In the genomic region with DNA sequence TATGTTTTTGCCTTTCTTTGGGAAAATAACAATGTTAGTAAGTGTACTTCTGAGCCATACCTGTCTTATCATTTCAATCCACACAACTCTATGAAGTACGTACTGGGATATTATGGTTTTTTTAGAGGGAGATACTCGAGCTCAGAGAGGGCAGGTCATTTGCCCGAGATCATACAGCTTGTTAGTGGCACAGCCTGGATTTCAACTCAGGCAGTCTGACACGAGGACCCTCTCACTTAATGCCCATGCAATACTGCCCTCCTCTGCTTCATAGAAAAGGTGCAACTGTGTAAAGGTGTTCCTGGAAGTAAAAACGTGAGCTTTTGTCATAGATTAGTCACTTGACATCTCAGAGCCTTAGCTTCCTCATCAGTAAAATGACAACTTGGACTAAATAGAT, we compare ENCODE assay signal across 8 cellular contexts.
DNase-seq lines count a peak whose midpoint lies in the region; ATAC-seq and TF ChIP-seq lines count a peak whose summit lies in the region.

No MANE protein-coding gene starts in this region.

- H3K9me2 ChIP-seq in SK-N-SH = no peaks in the 10 kb centered on the region

- peaks cover 0 to 3% of the 10 kb centered on the region in 2 experiments; a peak in 1 of 4 replicates for H3K4me1 ChIP-seq in SK-N-SH (ENCODE audit: control insufficient read depth in 1 of 2, insufficient read depth in 2 of 2, low read depth in 1 of 2, low read length in 1 of 2)

- no peak overlapping the region for H3K4me2 ChIP-seq in SK-N-SH

- H3K9ac ChIP-seq in SK-N-SH = no peak overlapping the region

- no peaks in the 10 kb centered on the region for H3F3A ChIP-seq in SK-N-SH (replicated peaks; ENCODE audit: insufficient read depth)

- H3K79me2 ChIP-seq in SK-N-SH (ENCODE audit: insufficient read depth) = no peaks in the 10 kb centered on the region

- H3K27ac ChIP-seq in SK-N-SH (ENCODE audit: low read depth in 2 of 2, low read length in 1 of 2) = no peak overlapping the region

- 31% methylated on average over 5 of the region's 5 CpGs for WGBS in SK-N-SH (ENCODE audit: low lambda C conversion rate)

- POLR2A ChIA-PET in SK-N-SH (lab: Yijun Ruan, JAX) = no interaction called here

- TF ChIP-seq CTCF in SK-N-SH (IDR thresholded peaks at IDR 0.05) = peak; percentile 17; the same call in 1 of the 2 replicates

- H3K27me3 ChIP-seq in SK-N-SH (ENCODE audit: insufficient read depth) = peaks cover 41% of the 10 kb centered on the region

- H3K36me3 ChIP-seq in SK-N-SH (replicated peaks in 1 of 2; ENCODE audit: control insufficient read depth in 1 of 2, insufficient read depth in 2 of 2, low read length in 1 of 2) = no peaks in the 10 kb centered on the region

- no peaks in the 10 kb centered on the region for H4K20me1 ChIP-seq in SK-N-SH (ENCODE audit: insufficient read depth)

- H2AFZ ChIP-seq in SK-N-SH (ENCODE audit: low read depth) = no peak overlapping the region

- no peak for TF ChIP-seq EP300 in SK-N-SH (IDR thresholded peaks at IDR 0.05; ENCODE audit: borderline replicate concordance in 1 of 2, low read depth in 1 of 2, low read length in 1 of 2)

- CTCF ChIA-PET in SK-N-SH (lab: Yijun Ruan, JAX) = interaction anchor here (0.5 to 3.6 kb wide), 25 partner anchors 11 to 1471 kb away, joined by 3 to 26 read pairs (median 3); no protein-coding TSS in a partner anchor

- DNase-seq in NCI-H187 treated with DMSO at 0.1 percent for 48 hours (lab: John Stamatoyannopoulos, UW) (peak; percentile 10), NCI-H187 (lab: John Stamatoyannopoulos, UW) (no peak), KG1 (lab: John Stamatoyannopoulos, UW) (peak; percentile 15), SK-N-SH (peak; percentile 44), iPS-NIHi11 (ENCODE audit: low spot score) (peak; percentile 48), cortex of kidney (lab: John Stamatoyannopoulos, UW) (no peak)

- peak; percentile 69 for TF ChIP-seq RAD21 in SK-N-SH (IDR thresholded peaks at IDR 0.05; ENCODE audit: low read length)

- ATAC-seq in GM21619 (IDR thresholded peaks at IDR 0.05; ENCODE audit: unreplicated experiment) (peak; percentile 50), HG02588 (IDR thresholded peaks at IDR 0.05; ENCODE audit: unreplicated experiment) (no peak)

- H3K9me3 ChIP-seq in SK-N-SH = no peaks in the 10 kb centered on the region

- no peak overlapping the region for H3K4me3 ChIP-seq in SK-N-SH (ENCODE audit: low read depth in 2 of 2, low read length in 1 of 2)

TF ChIP-seq in SK-N-SH, 30 proteins besides CTCF, POLR2A, EP300 and RAD21:
- peak; percentile 30; the same call in 1 of the 2 replicates for TF ChIP-seq SMC3 (IDR thresholded peaks at IDR 0.05; ENCODE audit: low read depth, low read length)
- TF ChIP-seq FOXJ3 (CRISPR knock-in tag; IDR thresholded peaks at IDR 0.05) = no peak
- TF ChIP-seq TEAD4 (IDR thresholded peaks at IDR 0.05; ENCODE audit: borderline replicate concordance, insufficient read depth) = no peak
- TF ChIP-seq, protein P1, sequence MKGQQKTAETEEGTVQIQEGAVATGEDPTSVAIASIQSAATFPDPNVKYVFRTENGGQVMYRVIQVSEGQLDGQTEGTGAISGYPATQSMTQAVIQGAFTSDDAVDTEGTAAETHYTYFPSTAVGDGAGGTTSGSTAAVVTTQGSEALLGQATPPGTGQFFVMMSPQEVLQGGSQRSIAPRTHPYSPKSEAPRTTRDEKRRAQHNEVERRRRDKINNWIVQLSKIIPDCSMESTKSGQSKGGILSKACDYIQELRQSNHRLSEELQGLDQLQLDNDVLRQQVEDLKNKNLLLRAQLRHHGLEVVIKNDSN (IDR thresholded peaks at IDR 0.05; ENCODE audit: borderline replicate concordance, low read depth) = no peak
- no peak for TF ChIP-seq ELF1 (IDR thresholded peaks at IDR 0.05)
- TF ChIP-seq, protein P2, sequence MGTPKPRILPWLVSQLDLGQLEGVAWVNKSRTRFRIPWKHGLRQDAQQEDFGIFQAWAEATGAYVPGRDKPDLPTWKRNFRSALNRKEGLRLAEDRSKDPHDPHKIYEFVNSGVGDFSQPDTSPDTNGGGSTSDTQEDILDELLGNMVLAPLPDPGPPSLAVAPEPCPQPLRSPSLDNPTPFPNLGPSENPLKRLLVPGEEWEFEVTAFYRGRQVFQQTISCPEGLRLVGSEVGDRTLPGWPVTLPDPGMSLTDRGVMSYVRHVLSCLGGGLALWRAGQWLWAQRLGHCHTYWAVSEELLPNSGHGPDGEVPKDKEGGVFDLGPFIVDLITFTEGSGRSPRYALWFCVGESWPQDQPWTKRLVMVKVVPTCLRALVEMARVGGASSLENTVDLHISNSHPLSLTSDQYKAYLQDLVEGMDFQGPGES (IDR thresholded peaks at IDR 0.05; ENCODE audit: low read depth, low read length) = no peak
- no peak for TF ChIP-seq YY1 (IDR thresholded peaks at IDR 0.05; ENCODE audit: low read depth)
- TF ChIP-seq GATA2 (CRISPR knock-in tag; IDR thresholded peaks at IDR 0.05) = no peak
- TF ChIP-seq RCOR1 (IDR thresholded peaks at IDR 0.05; ENCODE audit: low read length) = no peak

Comparison
In these comparisons a context has a peak if more than half of its experiments do, and no peak if none do; other contexts are left out.
1. DNase-seq: peak in NCI-H187 treated with DMSO at 0.1 percent for 48 hours (single experiment), KG1 (single experiment), SK-N-SH (single experiment) and iPS-NIHi11 (single experiment); none in NCI-H187 (0 of 2) and cortex of kidney (single experiment).